ENCODE assay signal across 21 cellular contexts in genomic region chrX:43333543-43333942, GRCh38.
DNase-seq lines count a peak whose midpoint lies in the region; ATAC-seq, FAIRE-seq and TF ChIP-seq lines count a peak whose summit lies in the region.
"Had no signal": no experiment of that assay in that cellular context is flagged by ENCODE, and none has a peak within 500 bp of the region (broad histone marks: within the 10 kb centered on the region; RNA-seq: fewer than 3 reads in every experiment).

No MANE protein-coding gene starts in this region.

- no peaks in the 10 kb centered on the region for H3K9me3 ChIP-seq in pancreas

- H3K27me3 Mint-ChIP-seq in GM23338 (ENCODE audit: insufficient read depth, low read depth, poor library complexity) (no peaks in the 10 kb centered on the region), endothelial cell (ENCODE audit: unreplicated experiment) (peaks cover 2% of the 10 kb centered on the region), neural crest cell (ENCODE audit: low read depth) (no peaks in the 10 kb centered on the region)
- H3K27me3 Mint-ChIP-seq: effector memory CD8-positive, alpha-beta T cell; IgD-negative memory B cell had no signal

- peaks cover 41% of the 10 kb centered on the region for H3K36me3 Mint-ChIP-seq in GM23338 (ENCODE audit: low read depth)
- no peaks in the 10 kb centered on the region for H3K36me3 Mint-ChIP-seq in endothelial cell (ENCODE audit: low read depth, unreplicated experiment)
- H3K36me3 Mint-ChIP-seq in neural crest cell (ENCODE audit: low read depth) = no peaks in the 10 kb centered on the region
- H3K36me3 Mint-ChIP-seq: activated naive CD4-positive, alpha-beta T cell treated with anti-CD3 and anti-CD28 coated beads, Interleukin-2, amount 50 U/mL, for 72 hours; IgD-negative memory B cell had no signal

- H2AFZ ChIP-seq in GM23338 = no peak overlapping the region

- no peaks in the 10 kb centered on the region for H4K20me1 ChIP-seq in GM23338 (replicated peaks; ENCODE audit: insufficient read depth)
- H4K20me1 ChIP-seq: BLaER1 treated with 17β-estradiol and CSF1 and Interleukin-3, amounts not matched to agents 10 nM and 100 nM had no signal

- H3K9me3 Mint-ChIP-seq in GM23338 (peaks cover 38% of the 10 kb centered on the region; the same call in 2 of the 3 replicates), endothelial cell (ENCODE audit: unreplicated experiment) (no peaks in the 10 kb centered on the region), neural crest cell (peaks cover 5% of the 10 kb centered on the region)
- H3K9me3 Mint-ChIP-seq: activated naive CD4-positive, alpha-beta T cell treated with anti-CD3 and anti-CD28 coated beads, Interleukin-2, amount 50 U/mL, for 72 hours; effector memory CD8-positive, alpha-beta T cell; T-helper 1 cell treated with Interleukin-12 subunit alpha and Interleukin-12 subunit beta and Interleukin-4 antibody, amounts not matched to agents 30 μg/mL and 1 μg/mL, for 36 hours had no signal

- DNase-seq in GM23338 (ENCODE audit: low spot score) (peak; percentile 30), NAMALWA (ENCODE audit: low spot score) (peak; percentile 4), endothelial cell (ENCODE audit: low spot score) (no peak), neural crest cell (ENCODE audit: low read depth, low spot score) (no peak), pancreas (no peak)
- DNase-seq: activated CD4-positive, alpha-beta T cell treated with anti-CD3 and anti-CD28 coated beads for 1 hour; effector memory CD8-positive, alpha-beta T cell; HCEC 1CT; immature natural killer cell; NCI-H187; NCI-H69; stimulated activated naive CD4-positive, alpha-beta T cell treated with Interleukin-2 at 50 U/mL for 16 hours had no signal

- FAIRE-seq in pancreas (lab: Jason Lieb, UNC) = no peak
- FAIRE-seq: GM12892 had no signal

- H3K27me3 ChIP-seq in GM23338 (ENCODE audit: insufficient read depth) (no peaks in the 10 kb centered on the region), pancreas (peaks cover 0 to 7% (median 0%) of the 10 kb centered on the region in 4 donors)
- H3K27me3 ChIP-seq: gastroesophageal sphincter had no signal

- TF ChIP-seq CTCF in GM23338 (conservative IDR thresholded peaks at IDR 0.05; ENCODE audit: low read depth in 2 of 2) = peak; percentile 33 to 44
- TF ChIP-seq CTCF in endothelial cell (IDR thresholded peaks at IDR 0.05; ENCODE audit: unreplicated experiment) = peak; percentile 23
- TF ChIP-seq CTCF in neural crest cell (conservative IDR thresholded peaks at IDR 0.05) = peak; percentile 52
- peak in 1 of 4 donors; percentile 10 for TF ChIP-seq CTCF in pancreas (IDR thresholded peaks at IDR 0.05)

- H3K27ac ChIP-seq in GM23338 (ENCODE audit: low read depth) (no peak overlapping the region), pancreas (no peak overlapping the region)
- H3K27ac ChIP-seq: BLaER1 treated with 17β-estradiol and CSF1 and Interleukin-3, amounts not matched to agents 10 nM and 100 nM; gastroesophageal sphincter had no signal

- no peak overlapping the region for H3K4me2 ChIP-seq in GM23338
- H3K4me2 ChIP-seq: BLaER1 treated with 17β-estradiol and CSF1 and Interleukin-3, amounts not matched to agents 10 nM and 100 nM had no signal

- ATAC-seq in GM23338 (no peak), pancreas (no peak), HG02852 (IDR thresholded peaks at IDR 0.05; ENCODE audit: unreplicated experiment) (no peak), HG03460 (IDR thresholded peaks at IDR 0.05; ENCODE audit: unreplicated experiment) (no peak)
- ATAC-seq: activated naive CD4-positive, alpha-beta T cell treated with anti-CD3 and anti-CD28 coated beads, Interleukin-2, amount 50 U/mL, for 72 hours; effector memory CD8-positive, alpha-beta T cell; gastroesophageal sphincter; Right ventricle myocardium inferior had no signal

- no peak overlapping the region for H3K4me3 ChIP-seq in GM23338
- no peak overlapping the region for H3K4me3 ChIP-seq in pancreas
- H3K4me3 ChIP-seq: BLaER1 treated with 17β-estradiol and CSF1 and Interleukin-3, amounts not matched to agents 10 nM and 100 nM; gastroesophageal sphincter had no signal

- H3K4me1 Mint-ChIP-seq in GM23338 (no peaks in the 10 kb centered on the region), endothelial cell (ENCODE audit: unreplicated experiment) (no peaks in the 10 kb centered on the region), neural crest cell (no peaks in the 10 kb centered on the region)
- H3K4me1 Mint-ChIP-seq: IgD-negative memory B cell, immature natural killer cell had no signal

- no peaks in the 10 kb centered on the region for H3K79me2 ChIP-seq in GM23338 (replicated peaks; ENCODE audit: insufficient read depth)

- intact Hi-C loops in pancreas (cut with DNase I) = no loop called here

- no peak overlapping the region for H3K27ac Mint-ChIP-seq in GM23338
- H3K27ac Mint-ChIP-seq in endothelial cell (ENCODE audit: unreplicated experiment) = no peak overlapping the region
- H3K27ac Mint-ChIP-seq in neural crest cell (ENCODE audit: unreplicated experiment) = no peak overlapping the region
- H3K27ac Mint-ChIP-seq: activated naive CD4-positive, alpha-beta T cell treated with anti-CD3 and anti-CD28 coated beads, Interleukin-2, amount 50 U/mL, for 72 hours; effector memory CD8-positive, alpha-beta T cell; IgD-negative memory B cell; immature natural killer cell; T-helper 1 cell treated with Interleukin-12 subunit alpha and Interleukin-12 subunit beta and Interleukin-4 antibody, amounts not matched to agents 30 μg/mL and 1 μg/mL, for 36 hours had no signal

- H3K4me1 ChIP-seq in GM23338 (ENCODE audit: insufficient read depth) (no peaks in the 10 kb centered on the region), pancreas (no peaks in the 10 kb centered on the region)
- H3K4me1 ChIP-seq: BLaER1 treated with 17β-estradiol and CSF1 and Interleukin-3, amounts not matched to agents 10 nM and 100 nM; gastroesophageal sphincter had no signal

- WGBS in pancreas, 2 donors = 70 to 73% methylated on average over 1 of the region's 1 CpG

- H3K36me3 ChIP-seq in GM23338 (ENCODE audit: insufficient read depth) = no peaks in the 10 kb centered on the region
- H3K36me3 ChIP-seq in pancreas = no peaks in the 10 kb centered on the region
- H3K36me3 ChIP-seq: BLaER1 treated with 17β-estradiol and CSF1 and Interleukin-3, amounts not matched to agents 10 nM and 100 nM; gastroesophageal sphincter had no signal

- H3F3A ChIP-seq in GM23338 (replicated peaks; ENCODE audit: low read depth) = no peaks in the 10 kb centered on the region

- no peaks in the 10 kb centered on the region for H3K9me2 ChIP-seq in GM23338 (ENCODE audit: insufficient read depth)

- H3K4me3 Mint-ChIP-seq in GM23338 (no peak overlapping the region), endothelial cell (ENCODE audit: unreplicated experiment) (no peak overlapping the region), neural crest cell (no peak overlapping the region)
- H3K4me3 Mint-ChIP-seq: effector memory CD8-positive, alpha-beta T cell; immature natural killer cell; T-helper 1 cell treated with Interleukin-12 subunit alpha and Interleukin-12 subunit beta and Interleukin-4 antibody, amounts not matched to agents 30 μg/mL and 1 μg/mL, for 36 hours had no signal

TF ChIP-seq in GM23338, 12 proteins besides CTCF, POLR2A, EP300 and RAD21 (continues in another document):
- TF ChIP-seq JUNB (IDR thresholded peaks at IDR 0.05; ENCODE audit: unreplicated experiment) (no peak), NANOG (IDR thresholded peaks at IDR 0.05; ENCODE audit: borderline replicate concordance) (no peak), EZH2phosphoT487 (IDR thresholded peaks at IDR 0.05; ENCODE audit: unreplicated experiment) (no peak), REST (IDR thresholded peaks at IDR 0.05; ENCODE audit: unreplicated experiment) (no peak), EZH2 (IDR thresholded peaks at IDR 0.05; ENCODE audit: low read depth, unreplicated experiment) (no peak), CREB1 (CRISPR knock-in tag; IDR thresholded peaks at IDR 0.05; ENCODE audit: low read depth) (no peak), ZNF331 (CRISPR knock-in tag; IDR thresholded peaks at IDR 0.05; ENCODE audit: low read depth) (no peak)

Comparison
In these comparisons a context has a peak if more than half of its experiments do, and no peak if none do; other contexts are left out.
1. DNase-seq: peak in GM23338 (single experiment) and NAMALWA (single experiment); none in endothelial cell (single experiment), neural crest cell (single experiment) and pancreas (0 of 6).